In genomic region chr17:19459022-19459655, GRCh38 we compare ENCODE assay signal across 1 cellular context. TPM values are rescaled to one million over a fixed set of nuclear protein-coding genes. Genes with fewer than 3 reads are reported as not detected.
"Had no signal": no experiment of that assay in that cellular context is flagged by ENCODE, and none has a peak within 500 bp of the region (broad histone marks: within the 10 kb centered on the region; RNA-seq: fewer than 3 reads in every experiment).

No MANE protein-coding gene starts in this region.

RNA-seq across cellular contexts. Expression of gene RNF112, which starts 48.1 kb away (rescaled TPM):
- total RNA-seq: renal cortical epithelial cell had no signal
